In genomic region chr11:111394156-111394555, GRCh38 we compare ENCODE assay signal across 6 cellular contexts. TPM values are rescaled to one million over a fixed set of nuclear protein-coding genes. Genes with fewer than 3 reads are reported as not detected.
"Had no signal": no experiment of that assay in that cellular context is flagged by ENCODE, and none has a peak within 500 bp of the region (broad histone marks: within the 10 kb centered on the region; RNA-seq: fewer than 3 reads in every experiment).

No MANE protein-coding gene starts in this region.

RNA-seq across cellular contexts. Expression of gene POU2AF1, which starts 15.1 kb away (rescaled TPM):
- total RNA-seq: endothelial cell of umbilical vein, foreskin keratinocyte, mesothelial cell of epicardium, thoracic aorta had no signal
- polyA plus RNA-seq: endothelial cell of umbilical vein, fibroblast of lung, foreskin keratinocyte, neural cell had no signal
